Comparison of ENCODE assay signal across 8 cellular contexts in genomic region chr1:109619655-109620395, GRCh38. TPM values are rescaled to one million over a fixed set of nuclear protein-coding genes. Genes with fewer than 3 reads are reported as not detected.
DNase-seq lines count a peak whose midpoint lies in the region; ATAC-seq and TF ChIP-seq lines count a peak whose summit lies in the region.

Gene AMPD2, plus strand, starts transcription at chr1:109619837. Its CDS starts 1,339 bp downstream, at chr1:109621176.

- H3K4me1 ChIP-seq in NT2/D1 (ENCODE audit: insufficient read depth, insufficient read length) = peaks cover 27% of the 10 kb centered on the region
- H3K4me1 ChIP-seq in muscle layer of colon (ENCODE audit: insufficient read depth, low read length) = peaks cover 35% of the 10 kb centered on the region

- H3K9me3 ChIP-seq in NT2/D1 (ENCODE audit: insufficient read depth, low read length) (no peaks in the 10 kb centered on the region), muscle layer of colon (ENCODE audit: low read length) (no peaks in the 10 kb centered on the region)

- ATAC-seq in GM19025 (IDR thresholded peaks at IDR 0.05; ENCODE audit: low read depth, unreplicated experiment) (peak; percentile 38), HG03354 (IDR thresholded peaks at IDR 0.05; ENCODE audit: poor library complexity, severe bottlenecking, unreplicated experiment) (peak; percentile 64)

- no peak for TF ChIP-seq CTCF in epithelial cell of proximal tubule (conservative IDR thresholded peaks at IDR 0.05; ENCODE audit: low read depth, low read length)

- peak within 1 kb of the TSS; percentile 82 for H3K27ac ChIP-seq in muscle layer of colon (ENCODE audit: low read depth, low read length)

- peak within 1 kb of the TSS; percentile 83 for H3K4me3 ChIP-seq in NT2/D1 (ENCODE audit: insufficient read length, low read depth)
- H3K4me3 ChIP-seq in epithelial cell of proximal tubule (ENCODE audit: low read depth, low read length) = peak within 1 kb of the TSS; percentile 91
- H3K4me3 ChIP-seq in muscle layer of colon (ENCODE audit: low read depth in 1 of 2, low read length in 2 of 2) = peak within 1 kb of the TSS; percentile 72 to 97

- DNase-seq in Ammon's horn (ENCODE audit: low spot score) (peak; percentile 71), NT2/D1 (ENCODE audit: low read depth, low spot score) (peak; percentile 77), activated T-cell treated with anti-CD3 and anti-CD28 coated beads for 24 hours (ENCODE audit: low read depth) (peak; percentile 67), epithelial cell of proximal tubule (ENCODE audit: low read depth) (peak; percentile 40)
- DNase-seq in stimulated activated CD8-positive, alpha-beta memory T cell treated with anti-CD3 and anti-CD28 coated beads, Interleukin-7, amount 100 ng/mL, for 4 hours (ENCODE audit: low read depth in 2 of 2) = peak; percentile 56 to 71

- H3K27me3 ChIP-seq in NT2/D1 (ENCODE audit: insufficient read depth, insufficient read length) (no peaks in the 10 kb centered on the region), muscle layer of colon (ENCODE audit: control insufficient read depth in 1 of 2, insufficient read depth in 2 of 2, low read length in 2 of 2) (no peaks in the 10 kb centered on the region)

- H3K9ac ChIP-seq in NT2/D1 (ENCODE audit: insufficient read length, low read depth) = peak within 1 kb of the TSS; percentile 87
- peak within 1 kb of the TSS; percentile 76 for H3K9ac ChIP-seq in muscle layer of colon (ENCODE audit: low read length)

- peaks cover 18% of the 10 kb centered on the region for H3K36me3 ChIP-seq in NT2/D1 (ENCODE audit: insufficient read depth, insufficient read length, low read length)
- no peaks in the 10 kb centered on the region for H3K36me3 ChIP-seq in muscle layer of colon (ENCODE audit: insufficient read depth, low read length)

RNA-seq across cellular contexts. Expression of gene AMPD2, which starts in this region (rescaled TPM):
- 63.8 and 110 TPM in 2 replicates for total RNA-seq in epithelial cell of proximal tubule

Comparison
In these comparisons a context has a peak if more than half of its experiments do, and no peak if none do; other contexts are left out.
1. Peak in every context shown above with its lines: DNase-seq, ATAC-seq, H3K4me3 ChIP-seq and H3K27ac ChIP-seq.